Comparison of ENCODE assay signal across 1 cellular context in genomic region chr1:9418851-9419250, GRCh38.
TF ChIP-seq lines count a peak whose summit lies in the region.

No MANE protein-coding gene starts in this region.

TF ChIP-seq in H1, 55 proteins besides CTCF, POLR2A, EP300 and RAD21 (continued from another document):
- TF ChIP-seq USF2 (IDR thresholded peaks at IDR 0.05; ENCODE audit: low read length) (no peak), BACH1 (IDR thresholded peaks at IDR 0.05; ENCODE audit: low read length) (no peak), YY1 (IDR thresholded peaks at IDR 0.05; ENCODE audit: low read depth, low read length) (no peak), SIN3A (conservative IDR thresholded peaks at IDR 0.05 in 1 of 2, IDR thresholded peaks at IDR 0.05 in 1 of 2; ENCODE audit: low read depth in 1 of 2, low read length in 2 of 2) (no peak), TAF1 (IDR thresholded peaks at IDR 0.05; ENCODE audit: low read depth, low read length) (no peak), TCF12 (IDR thresholded peaks at IDR 0.05; ENCODE audit: low read depth, low read length) (no peak), KDM5A (IDR thresholded peaks at IDR 0.05; ENCODE audit: low read length) (no peak), SIRT6 (IDR thresholded peaks at IDR 0.05; ENCODE audit: low read length) (no peak), TEAD4 (IDR thresholded peaks at IDR 0.05; ENCODE audit: low read depth, low read length) (no peak), SP4 (IDR thresholded peaks at IDR 0.05; ENCODE audit: low read length) (no peak), JUND (IDR thresholded peaks at IDR 0.05; ENCODE audit: low read length) (no peak), FOSL1 (IDR thresholded peaks at IDR 0.05; ENCODE audit: insufficient read depth, low read depth, low read length) (no peak), BCL11A (IDR thresholded peaks at IDR 0.05; ENCODE audit: low read depth in 2 of 2, low read length in 2 of 2) (no peak), CHD2 (IDR thresholded peaks at IDR 0.05; ENCODE audit: low read length) (no peak), POLR2AphosphoS5 (IDR thresholded peaks at IDR 0.05; ENCODE audit: low read depth, low read length) (no peak), MAFK (IDR thresholded peaks at IDR 0.05; ENCODE audit: low read depth, low read length) (no peak), SUZ12 (IDR thresholded peaks at IDR 0.05; ENCODE audit: low read length) (no peak)
